Comparison of ENCODE assay signal across 27 cellular contexts in genomic region chr3:49174586-49174985, GRCh38. TPM values are rescaled to one million over a fixed set of nuclear protein-coding genes. Genes with fewer than 3 reads are reported as not detected.
A peak's percentile ranks its signal among the peaks of the same experiment; 100 is the strongest.
DNase-seq lines count a peak whose midpoint lies in the region; ATAC-seq, FAIRE-seq and TF ChIP-seq lines count a peak whose summit lies in the region.
"Had no signal": no experiment of that assay in that cellular context is flagged by ENCODE, and none has a peak within 500 bp of the region (broad histone marks: within the 10 kb centered on the region; RNA-seq: fewer than 3 reads in every experiment).

No MANE protein-coding gene starts in this region.

- H3K9ac ChIP-seq in astrocyte (ENCODE audit: low read length) (no peak overlapping the region), muscle layer of colon (ENCODE audit: low read length) (peak overlapping the region; percentile 30), smooth muscle cell (ENCODE audit: low read depth) (peak overlapping the region; percentile 63)

- H3K27me3 ChIP-seq in astrocyte (ENCODE audit: insufficient read depth, low read length) (no peaks in the 10 kb centered on the region), muscle layer of colon (ENCODE audit: control insufficient read depth in 1 of 2, insufficient read depth in 2 of 2, low read length in 2 of 2) (no peaks in the 10 kb centered on the region), smooth muscle cell (ENCODE audit: low read depth) (no peaks in the 10 kb centered on the region)
- H3K27me3 ChIP-seq: neutrophil, stomach had no signal

- H4K20me1 ChIP-seq in astrocyte (ENCODE audit: insufficient read depth, low read length) (peaks cover 34% of the 10 kb centered on the region), smooth muscle cell (ENCODE audit: low read depth) (no peaks in the 10 kb centered on the region)

- no peaks in the 10 kb centered on the region for H3F3A ChIP-seq in smooth muscle cell (ENCODE audit: low read depth)

- H3K27me3 Mint-ChIP-seq in astrocyte (ENCODE audit: low read depth, unreplicated experiment): peaks cover 4% of the 10 kb centered on the region

- H3K79me2 ChIP-seq in astrocyte (ENCODE audit: insufficient read depth, low read length): peaks cover 12% of the 10 kb centered on the region
- peaks cover 23% of the 10 kb centered on the region for H3K79me2 ChIP-seq in smooth muscle cell (ENCODE audit: low read depth)

- no peak overlapping the region for H3K27ac Mint-ChIP-seq in astrocyte (ENCODE audit: unreplicated experiment)
- H3K27ac Mint-ChIP-seq: activated CD4-positive, alpha-beta memory T cell treated with anti-CD3 and anti-CD28 coated beads, Interleukin-2, amount 10 ng/mL, durations not matched to agents 7 days and 5 days; activated naive CD8-positive, alpha-beta T cell; IgD-negative memory B cell had no signal

- no peak for TF ChIP-seq CTCF in NB4 (IDR thresholded peaks at IDR 0.05; ENCODE audit: low read depth, low read length)
- no peak for TF ChIP-seq CTCF in astrocyte (IDR thresholded peaks at IDR 0.05; ENCODE audit: insufficient read depth, low read depth, low read length)
- TF ChIP-seq CTCF in smooth muscle cell (IDR thresholded peaks at IDR 0.05; ENCODE audit: borderline replicate concordance, insufficient read depth, poor library complexity, severe bottlenecking): no peak

- H3K9me3 Mint-ChIP-seq in astrocyte (ENCODE audit: unreplicated experiment): peaks cover 3% of the 10 kb centered on the region
- H3K9me3 Mint-ChIP-seq: activated CD4-positive, alpha-beta memory T cell treated with anti-CD3 and anti-CD28 coated beads, Interleukin-2, amount 10 ng/mL, durations not matched to agents 7 days and 5 days; IgD-negative memory B cell; type B pancreatic cell had no signal

- DNase-seq in NB4 (ENCODE audit: low read depth) (peak; percentile 75), astrocyte (ENCODE audit: low read depth) (no peak), smooth muscle cell (lab: John Stamatoyannopoulos, UW; ENCODE audit: unreplicated experiment) (no peak), OCI-M1 (lab: John Stamatoyannopoulos, UW) (no peak), C1 segment of cervical spinal cord (lab: John Stamatoyannopoulos, UW) (no peak)
- DNase-seq: activated CD4-positive, alpha-beta memory T cell treated with anti-CD3 and anti-CD28 coated beads, Interleukin-2, amount 10 ng/mL, durations not matched to agents 7 days and 5 days; activated CD4-positive, alpha-beta T cell treated with anti-CD3 and anti-CD28 coated beads for 1 hour; activated effector memory CD4-positive, alpha-beta T cell treated with Interleukin-2 at 50 U/mL for 16 hours; DMS79; GDM1; islet precursor cell; NCI-H1930; NCI-H345; stomach had no signal

- H3K36me3 Mint-ChIP-seq in astrocyte (ENCODE audit: low read depth, unreplicated experiment): peaks cover 28% of the 10 kb centered on the region
- H3K36me3 Mint-ChIP-seq: activated naive CD8-positive, alpha-beta T cell had no signal

- WGBS in smooth muscle cell (ENCODE audit: low lambda C conversion rate): 99% methylated on average over 9 of the region's 9 CpGs

- H3K9me3 ChIP-seq in astrocyte (ENCODE audit: insufficient read depth, low read depth, low read length): no peaks in the 10 kb centered on the region
- no peaks in the 10 kb centered on the region for H3K9me3 ChIP-seq in muscle layer of colon (ENCODE audit: low read length)
- H3K9me3 ChIP-seq in smooth muscle cell (replicated peaks; ENCODE audit: low read depth): no peaks in the 10 kb centered on the region
- H3K9me3 ChIP-seq: HAP-1, neutrophil, stomach had no signal

- H3K27ac ChIP-seq in astrocyte (ENCODE audit: low read depth, low read length): no peak overlapping the region
- H3K27ac ChIP-seq in muscle layer of colon (ENCODE audit: low read depth, low read length): peak overlapping the region; percentile 84
- H3K27ac ChIP-seq in smooth muscle cell (ENCODE audit: low read depth): no peak overlapping the region
- H3K27ac ChIP-seq: neutrophil, SK-N-MC had no signal

- TF ChIP-seq POLR2A in NB4 (IDR thresholded peaks at IDR 0.05; ENCODE audit: extremely low read depth, insufficient read length): no peak

- H3K4me2 ChIP-seq in astrocyte (ENCODE audit: low read length) (peak overlapping the region; percentile 98), smooth muscle cell (no peak overlapping the region)

- FAIRE-seq in astrocyte (lab: Jason Lieb, UNC): no peak
- FAIRE-seq: endothelial cell of umbilical vein had no signal

- no peak for ATAC-seq in HG02588 (IDR thresholded peaks at IDR 0.05; ENCODE audit: unreplicated experiment)

- H3K36me3 ChIP-seq in astrocyte (ENCODE audit: insufficient read depth, low read length) (no peaks in the 10 kb centered on the region), muscle layer of colon (ENCODE audit: insufficient read depth, low read length) (peaks cover 32% of the 10 kb centered on the region), smooth muscle cell (ENCODE audit: low read depth) (no peaks in the 10 kb centered on the region)
- H3K36me3 ChIP-seq: HAP-1, neutrophil had no signal

- H3K4me3 Mint-ChIP-seq in astrocyte (ENCODE audit: unreplicated experiment): no peak overlapping the region
- H3K4me3 Mint-ChIP-seq: activated CD4-positive, alpha-beta memory T cell treated with anti-CD3 and anti-CD28 coated beads, Interleukin-2, amount 10 ng/mL, durations not matched to agents 7 days and 5 days; activated naive CD8-positive, alpha-beta T cell; CD14-positive monocyte; IgD-negative memory B cell had no signal

- H3K4me3 ChIP-seq in NB4 (ENCODE audit: low read depth, low read length) (no peak overlapping the region), astrocyte (ENCODE audit: insufficient read depth, low read depth, low read length) (no peak overlapping the region), muscle layer of colon (ENCODE audit: low read depth in 1 of 2, low read length in 2 of 2) (no peak overlapping the region), smooth muscle cell (no peak overlapping the region)
- H3K4me3 ChIP-seq: HAP-1, lung, SK-N-MC, skin epidermis had no signal

- H2AFZ ChIP-seq in astrocyte (ENCODE audit: low read depth, low read length) (no peak overlapping the region), smooth muscle cell (ENCODE audit: low read depth) (no peak overlapping the region)

- H3K4me1 ChIP-seq in astrocyte (ENCODE audit: insufficient read depth, low read length) (peaks cover 38% of the 10 kb centered on the region), muscle layer of colon (ENCODE audit: insufficient read depth, low read length) (peaks cover 32% of the 10 kb centered on the region), smooth muscle cell (ENCODE audit: low read depth) (peaks cover 28% of the 10 kb centered on the region)

- peaks cover 16% of the 10 kb centered on the region for H3K4me1 Mint-ChIP-seq in astrocyte (ENCODE audit: low read depth, unreplicated experiment)

RNA-seq across cellular contexts. Expression of gene KLHDC8B, which starts 3.2 kb away (rescaled TPM):
- total RNA-seq in astrocyte (30.2 and 31.6 TPM in 2 replicates), smooth muscle cell (20.8 and 22.5 TPM in 2 replicates)
- polyA plus RNA-seq in smooth muscle cell: 42.1 and 51.9 TPM in 2 replicates

RNA-seq across cellular contexts. Expression of gene CCDC71, which starts 8.5 kb away (rescaled TPM):
- total RNA-seq in astrocyte (18.5 and 20.5 TPM in 2 replicates), smooth muscle cell (19.6 and 33.8 TPM in 2 replicates)
- 0.59 and 0.80 TPM in 2 replicates for polyA plus RNA-seq in smooth muscle cell

RNA-seq across cellular contexts. Expression of gene LAMB2, which starts 41.7 kb away (rescaled TPM):
- total RNA-seq in astrocyte (344 and 391 TPM in 2 replicates), smooth muscle cell (354 and 503 TPM in 2 replicates)
- 456 and 471 TPM in 2 replicates for polyA plus RNA-seq in smooth muscle cell
- total RNA-seq: activated CD4-positive, alpha-beta memory T cell treated with anti-CD3 and anti-CD28 coated beads, Interleukin-2, amount 10 ng/mL, durations not matched to agents 7 days and 5 days; T-helper 1 cell treated with Interleukin-12 subunit alpha and Interleukin-12 subunit beta and Interleukin-4 antibody, amounts not matched to agents 30 ng/mL and 1 ng/mL, for 36 hours had no signal
- polyA plus RNA-seq: IgD-negative memory B cell had no signal

RNA-seq across cellular contexts. Expression of gene USP19, which starts 54.0 kb away (rescaled TPM):
- 28.7 and 31.7 TPM in 2 replicates for total RNA-seq in astrocyte
- total RNA-seq in smooth muscle cell: 21.1 and 42.3 TPM in 2 replicates
- 20.6 and 22.1 TPM in 2 replicates for polyA plus RNA-seq in smooth muscle cell
